In genomic region chr15:81531141-81531592, GRCh38 we compare ENCODE assay signal across 15 cellular contexts.
A peak's percentile ranks its signal among the peaks of the same experiment; 100 is the strongest.
DNase-seq lines count a peak whose midpoint lies in the region; ATAC-seq, FAIRE-seq and TF ChIP-seq lines count a peak whose summit lies in the region.
"Had no signal": no experiment of that assay in that cellular context is flagged by ENCODE, and none has a peak within 500 bp of the region (broad histone marks: within the 10 kb centered on the region; RNA-seq: fewer than 3 reads in every experiment).

No MANE protein-coding gene starts in this region.

- H3K9me3 Mint-ChIP-seq in type B pancreatic cell = no peaks in the 10 kb centered on the region

- WGBS in heart right ventricle, 2 donors = 15 to 20% methylated on average over 9 of the region's 9 CpGs
- WGBS in stomach, 5 donors = 13 to 28% (median 18%) methylated on average over 9 of the region's 9 CpGs

- intact Hi-C loops in heart right ventricle (cut with DNase I) (loop anchor here in 1 of 10 donors (10.0 kb wide), 1 partner anchor 56 kb away; no protein-coding TSS in a partner anchor), cardiac septum (cut with DNase I) (no loop called here), stomach (cut with DNase I; ENCODE audit: low total_unique reads) (no loop called here)

- no peaks in the 10 kb centered on the region for H3K27me3 Mint-ChIP-seq in type B pancreatic cell

- peak overlapping the region; percentile 52 for H3K27ac Mint-ChIP-seq in type B pancreatic cell

- dilution Hi-C loops in keratinocyte (cut with MboI; ENCODE audit: extremely low pct_ligation_motif_present, low sequenced_read_pairs) = no loop called here

- TF ChIP-seq CTCF in heart right ventricle (IDR thresholded peaks at IDR 0.05) (no peak), cardiac fibroblast (IDR thresholded peaks at IDR 0.05; ENCODE audit: low read depth, low read length) (no peak), keratinocyte (optimal IDR thresholded peaks at IDR 0.05 in 1 of 3, IDR thresholded peaks at IDR 0.05 in 1 of 3, conservative IDR thresholded peaks at IDR 0.05 in 1 of 3; ENCODE audit: extremely low read depth in 1 of 3, insufficient read depth in 2 of 3, low read length in 3 of 3) (no peak), type B pancreatic cell (conservative IDR thresholded peaks at IDR 0.05) (no peak), stomach (IDR thresholded peaks at IDR 0.05) (no peak)

- no peak overlapping the region for H3K9ac ChIP-seq in keratinocyte (ENCODE audit: control insufficient read depth, extremely low read depth, insufficient read depth, low read length)

- FAIRE-seq in keratinocyte (lab: Jason Lieb, UNC) = no peak
- FAIRE-seq: D721Med had no signal

- no peak overlapping the region for H3K4me2 ChIP-seq in keratinocyte (ENCODE audit: control insufficient read depth, extremely low read depth, insufficient read depth, low read depth, low read length)

- H3K4me3 Mint-ChIP-seq in type B pancreatic cell = peak overlapping the region; percentile 44

- no peaks in the 10 kb centered on the region for H3K9me1 ChIP-seq in keratinocyte (ENCODE audit: control insufficient read depth, extremely low read depth, insufficient read depth, low read length)

- peak in 4 of 8 donors; percentile 50 to 65 (median 58) for ATAC-seq in heart right ventricle
- no peak for ATAC-seq in GM18505 (IDR thresholded peaks at IDR 0.05; ENCODE audit: unreplicated experiment)
- ATAC-seq: gastroesophageal sphincter had no signal

- no peak for TF ChIP-seq EP300 in stomach (IDR thresholded peaks at IDR 0.05)

- H4K20me1 ChIP-seq in keratinocyte (ENCODE audit: control insufficient read depth, extremely low read depth, insufficient read depth, low read length) = no peaks in the 10 kb centered on the region

- peak overlapping the region; percentile 37 for H2AFZ ChIP-seq in keratinocyte (ENCODE audit: control insufficient read depth, low read length)

- H3K27ac ChIP-seq in heart right ventricle (no peak overlapping the region), keratinocyte (ENCODE audit: control insufficient read depth, insufficient read depth, low read length) (no peak overlapping the region), stomach (no peak overlapping the region)
- H3K27ac ChIP-seq: gastroesophageal sphincter, uterus had no signal

- H3K4me1 ChIP-seq in heart right ventricle = peaks cover 0 to 22% (median 13%) of the 10 kb centered on the region in 9 donors
- H3K4me1 ChIP-seq in keratinocyte (ENCODE audit: control insufficient read depth, extremely low read depth, insufficient read depth, low read length) = peaks cover 3% of the 10 kb centered on the region
- peaks cover 5 to 21% (median 8%) of the 10 kb centered on the region in 4 donors for H3K4me1 ChIP-seq in stomach

- DNase-seq in heart right ventricle = peak; percentile 15
- no peak for DNase-seq in cardiac septum (ENCODE audit: low spot score)
- peak; percentile 14 to 22 for DNase-seq in cardiac fibroblast (ENCODE audit: low read depth in 2 of 2)
- no peak for DNase-seq in keratinocyte (ENCODE audit: low read depth, low spot score)
- DNase-seq in type B pancreatic cell (ENCODE audit: extremely low spot score, unreplicated experiment) = no peak
- DNase-seq in activated naive CD4-positive, alpha-beta T cell treated with anti-CD3 and anti-CD28 coated beads, Interleukin-2, amount 50 U/mL, for 16 hours = no peak
- no peak for DNase-seq in stomach
- DNase-seq: activated CD4-positive, CD25-positive, alpha-beta regulatory T cell; KBM-7; NCI-H1694 treated with DMSO at 0.1 percent for 48 hours; NCI-H524 treated with DMSO at 0.1 percent for 48 hours; uterus had no signal

- H3K27me3 ChIP-seq in heart right ventricle (no peaks in the 10 kb centered on the region), keratinocyte (ENCODE audit: control insufficient read depth, extremely low read depth, insufficient read depth, low read length) (no peaks in the 10 kb centered on the region), stomach (no peaks in the 10 kb centered on the region)
- H3K27me3 ChIP-seq: gastroesophageal sphincter, uterus had no signal

- H3K36me3 ChIP-seq in heart right ventricle = no peaks in the 10 kb centered on the region
- no peaks in the 10 kb centered on the region for H3K36me3 ChIP-seq in keratinocyte (ENCODE audit: control insufficient read depth in 2 of 2, extremely low read depth in 1 of 2, insufficient read depth in 2 of 2, low read length in 2 of 2)
- no peaks in the 10 kb centered on the region for H3K36me3 ChIP-seq in stomach
- H3K36me3 ChIP-seq: gastroesophageal sphincter, uterus had no signal

- no peaks in the 10 kb centered on the region for H3K79me2 ChIP-seq in keratinocyte (ENCODE audit: control insufficient read depth, insufficient read depth, low read length)

- H3K4me1 Mint-ChIP-seq in type B pancreatic cell (ENCODE audit: unreplicated experiment) = peaks cover 33% of the 10 kb centered on the region

- H3K36me3 Mint-ChIP-seq in type B pancreatic cell = no peaks in the 10 kb centered on the region

- H3K9me3 ChIP-seq in heart right ventricle (no peaks in the 10 kb centered on the region), keratinocyte (ENCODE audit: control insufficient read depth, low read depth, low read length) (no peaks in the 10 kb centered on the region), stomach (no peaks in the 10 kb centered on the region)
- H3K9me3 ChIP-seq: gastroesophageal sphincter, uterus had no signal

- TF ChIP-seq POLR2A in GM18505 (IDR thresholded peaks at IDR 0.05; ENCODE audit: borderline replicate concordance, extremely low read depth, insufficient read depth, insufficient read length) = no peak
- no peak for TF ChIP-seq POLR2A in stomach (IDR thresholded peaks at IDR 0.05)

- H3K4me3 ChIP-seq in heart right ventricle (no peak overlapping the region), cardiac fibroblast (replicated peaks in 1 of 2; ENCODE audit: low read depth in 2 of 2, low read length in 2 of 2) (no peak overlapping the region), keratinocyte (ENCODE audit: control insufficient read depth in 2 of 3, extremely low read depth in 1 of 3, insufficient read depth in 2 of 3, low read depth in 1 of 3, low read length in 3 of 3) (no peak overlapping the region), stomach (no peak overlapping the region)
- H3K4me3 ChIP-seq: gastroesophageal sphincter, uterus had no signal

Comparison
In these comparisons a context has a peak if more than half of its experiments do, and no peak if none do; other contexts are left out.
1. DNase-seq: peak in heart right ventricle (2 of 2) and cardiac fibroblast (2 of 2); none in cardiac septum (single experiment), keratinocyte (single experiment), type B pancreatic cell (single experiment), activated naive CD4-positive, alpha-beta T cell treated with anti-CD3 and anti-CD28 coated beads, Interleukin-2, amount 50 U/mL, for 16 hours (single experiment) and stomach (single experiment).